Comparison of ENCODE assay signal across 9 cellular contexts in the genomic region with DNA sequence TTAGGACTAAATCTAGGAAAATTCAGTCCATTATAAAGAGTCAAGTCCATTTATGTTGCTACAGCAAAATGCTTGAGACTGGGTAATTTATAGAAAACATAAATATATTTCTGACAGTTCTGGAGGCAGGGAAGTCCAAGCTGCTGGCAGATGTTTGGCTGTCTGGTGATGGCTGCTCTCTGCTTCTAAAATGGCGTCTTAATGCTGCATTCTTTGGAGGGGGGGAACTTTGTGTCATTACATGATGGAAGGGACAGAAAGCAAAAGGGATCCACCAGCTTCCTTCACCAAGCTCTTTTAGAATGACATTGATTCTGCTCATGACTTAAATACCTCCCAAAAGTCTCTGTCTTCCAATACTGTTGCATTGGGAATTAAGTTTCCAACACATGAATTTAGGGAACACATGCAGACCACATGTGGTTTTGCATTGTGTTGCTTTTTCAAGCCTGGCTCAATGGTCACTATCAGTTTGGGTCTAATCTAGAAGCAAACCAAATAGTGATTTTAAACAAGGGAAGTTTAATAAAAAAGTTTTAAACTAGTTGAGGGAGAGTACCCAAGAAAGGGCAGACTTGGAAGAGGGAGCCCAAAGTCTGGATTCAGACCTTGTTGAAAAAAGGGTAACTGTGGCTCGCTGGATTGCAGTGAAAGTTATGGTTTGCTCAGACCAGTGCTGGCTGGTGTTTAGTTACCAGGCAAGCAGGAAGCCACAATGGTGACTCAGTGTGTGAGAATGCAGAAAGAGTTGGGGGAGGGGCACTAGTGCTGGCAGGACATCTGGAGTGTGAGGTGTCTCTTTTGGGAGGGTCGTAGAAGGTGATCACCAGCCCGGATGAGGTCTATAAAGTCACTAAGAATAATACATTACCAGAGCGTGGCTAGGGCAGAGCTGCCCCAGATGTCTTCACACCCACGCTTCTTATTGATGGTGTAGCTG. TPM values are rescaled to one million over a fixed set of nuclear protein-coding genes. Genes with fewer than 3 reads are reported as not detected.
A peak's percentile ranks its signal among the peaks of the same experiment; 100 is the strongest.
DNase-seq lines count a peak whose midpoint lies in the region; ATAC-seq and TF ChIP-seq lines count a peak whose summit lies in the region.
"Had no signal": no experiment of that assay in that cellular context is flagged by ENCODE, and none has a peak within 500 bp of the region (broad histone marks: within the 10 kb centered on the region; RNA-seq: fewer than 3 reads in every experiment).

No MANE protein-coding gene starts in this region.

- no peak overlapping the region for H4K91ac ChIP-seq in mesenchymal stem cell (ENCODE audit: low read length)

- H2AFZ ChIP-seq in MM.1S (ENCODE audit: low read length) (no peak overlapping the region), mesenchymal stem cell (ENCODE audit: low read depth, low read length) (no peak overlapping the region)
- H2AFZ ChIP-seq: parathyroid adenoma had no signal

- no peaks in the 10 kb centered on the region for H4K20me1 ChIP-seq in MM.1S (ENCODE audit: insufficient read depth, low read length)

- POLR2A ChIA-PET in AG04450 (lab: Yijun Ruan, JAX), result interaction anchor here (0.6 kb wide), 1 partner anchor 521 kb away, joined by 5 read pairs; no protein-coding TSS in a partner anchor

- TF ChIP-seq CTCF in AG04450 (IDR thresholded peaks at IDR 0.05; ENCODE audit: low read depth, low read length), result no peak
- no peak for TF ChIP-seq CTCF in MM.1S (IDR thresholded peaks at IDR 0.05; ENCODE audit: low read length)
- no peak for TF ChIP-seq CTCF in adrenal gland (IDR thresholded peaks at IDR 0.05)

- H3K4me2 ChIP-seq in MM.1S (ENCODE audit: low read depth, low read length), result peak overlapping the region; percentile 42
- H3K4me2 ChIP-seq in mesenchymal stem cell (ENCODE audit: low read length, poor library complexity, severe bottlenecking), result no peak overlapping the region

- H3K9me3 ChIP-seq in AG04450 (ENCODE audit: control insufficient read depth, insufficient read depth, low read length) (no peaks in the 10 kb centered on the region; the same call in 1 of the 2 replicates), MM.1S (replicated peaks; ENCODE audit: insufficient read depth, low read length) (no peaks in the 10 kb centered on the region), adrenal gland (replicated peaks in 1 of 3) (no peaks in the 10 kb centered on the region), mesenchymal stem cell (ENCODE audit: control insufficient read depth, low read length) (no peaks in the 10 kb centered on the region)

- H3F3A ChIP-seq in MM.1S (ENCODE audit: insufficient read depth, low read length), result peaks cover 4% of the 10 kb centered on the region; the same call in 1 of the 2 replicates

- H3K4me3 ChIP-seq in AG04450 (ENCODE audit: low read depth, low read length), result no peak overlapping the region
- H3K4me3 ChIP-seq in MM.1S (ENCODE audit: low read length), result no peak overlapping the region
- H3K4me3 ChIP-seq in adrenal gland, result no peak overlapping the region
- peak overlapping the region in 1 of 2 experiments; percentile 6 for H3K4me3 ChIP-seq in mesenchymal stem cell (ENCODE audit: insufficient read depth in 1 of 2, low read depth in 1 of 2, low read length in 2 of 2)

- ATAC-seq in GM18499 (IDR thresholded peaks at IDR 0.05; ENCODE audit: insufficient read depth, unreplicated experiment) (peak; percentile 88), HG02678 (IDR thresholded peaks at IDR 0.05; ENCODE audit: unreplicated experiment) (peak; percentile 90)

- no peak overlapping the region for H2AK5ac ChIP-seq in mesenchymal stem cell (ENCODE audit: low read length, severe bottlenecking)

- no peaks in the 10 kb centered on the region for H3K36me3 ChIP-seq in MM.1S (replicated peaks; ENCODE audit: insufficient read depth, low read length)
- H3K36me3 ChIP-seq in adrenal gland (replicated peaks in 1 of 2), result no peaks in the 10 kb centered on the region
- H3K36me3 ChIP-seq in mesenchymal stem cell (ENCODE audit: control insufficient read depth in 1 of 2, insufficient read depth in 2 of 2, low read depth in 1 of 2, low read length in 2 of 2), result no peaks in the 10 kb centered on the region

- H3K27me3 ChIP-seq in AG04450 (ENCODE audit: control insufficient read depth, insufficient read depth, low read length) (no peaks in the 10 kb centered on the region), MM.1S (replicated peaks; ENCODE audit: insufficient read depth, low read length) (no peaks in the 10 kb centered on the region), adrenal gland (no peaks in the 10 kb centered on the region), mesenchymal stem cell (ENCODE audit: control insufficient read depth in 1 of 2, insufficient read depth in 1 of 2, low read length in 2 of 2) (no peaks in the 10 kb centered on the region)

- no peak overlapping the region for H3K9ac ChIP-seq in MM.1S (ENCODE audit: low read length)
- H3K9ac ChIP-seq in mesenchymal stem cell (ENCODE audit: low read length), result peak overlapping the region; percentile 58
- H3K9ac ChIP-seq: parathyroid adenoma had no signal

- H2BK15ac ChIP-seq in mesenchymal stem cell (ENCODE audit: low read depth, poor library complexity, severe bottlenecking), result no peak overlapping the region

- no peak overlapping the region for H3K23ac ChIP-seq in mesenchymal stem cell (ENCODE audit: low read length in 2 of 2)

- H3K27ac ChIP-seq in AG04450 (ENCODE audit: low read depth, low read length) (peak overlapping the region; percentile 49), MM.1S (ENCODE audit: low read length) (no peak overlapping the region), adrenal gland (no peak overlapping the region), mesenchymal stem cell (ENCODE audit: low read length, poor library complexity, severe bottlenecking) (peak overlapping the region; percentile 84)
- H3K27ac ChIP-seq: parathyroid adenoma had no signal

- H2BK12ac ChIP-seq in mesenchymal stem cell (ENCODE audit: low read length in 2 of 2), result peak overlapping the region in 1 of 2 experiments; percentile 92

- H3K14ac ChIP-seq in mesenchymal stem cell (ENCODE audit: low read length in 2 of 2), result no peak overlapping the region

- intact Hi-C loops in adrenal gland (cut with DNase I), result no loop called here

- no peaks in the 10 kb centered on the region for H3K9me2 ChIP-seq in MM.1S (replicated peaks; ENCODE audit: insufficient read depth, low read length)

- no peak for TF ChIP-seq POLR2A in adrenal gland (IDR thresholded peaks at IDR 0.05)

- peak overlapping the region; percentile 93 for H2BK120ac ChIP-seq in mesenchymal stem cell (ENCODE audit: low read depth, low read length)

- H3K4ac ChIP-seq in mesenchymal stem cell (ENCODE audit: low read depth in 1 of 2, low read length in 2 of 2), result no peak overlapping the region

- H3K79me2 ChIP-seq in MM.1S (ENCODE audit: low read length), result no peaks in the 10 kb centered on the region
- H3K79me2 ChIP-seq: parathyroid adenoma had no signal

- WGBS in adrenal gland, 4 donors, result 33 to 36% (median 34%) methylated on average over 6 of the region's 6 CpGs
- 32% methylated on average over 4 of the region's 6 CpGs for WGBS in mesenchymal stem cell

- peak overlapping the region; percentile 96 for H2BK5ac ChIP-seq in mesenchymal stem cell (ENCODE audit: low read depth, low read length, poor library complexity, severe bottlenecking)

- CTCF ChIA-PET in AG04450 (lab: Charles Lee), result interaction anchor here (0.9 to 1.7 kb wide), 3 partner anchors 16 to 283 kb away, joined by 3 to 5 read pairs (median 3); partner anchors contain the start of genes C18orf54 and STARD6

- DNase-seq in AG04450 (ENCODE audit: low read depth, low spot score), result peak; percentile 61
- peak; percentile 78 for DNase-seq in MM.1S
- DNase-seq in adrenal gland, result peak in 5 of 7 donors; percentile 4 to 52 (median 20)
- peak; percentile 82 for DNase-seq in mesenchymal stem cell
- no peak for DNase-seq in NCI-H2227 (lab: John Stamatoyannopoulos, UW; ENCODE audit: unreplicated experiment)
- DNase-seq in midbrain (lab: John Stamatoyannopoulos, UW), result no peak

- H4K8ac ChIP-seq in mesenchymal stem cell (ENCODE audit: low read length), result peak overlapping the region; percentile 81

- peak overlapping the region; percentile 81 to 86 for H3K18ac ChIP-seq in mesenchymal stem cell (ENCODE audit: low read depth in 1 of 2, low read length in 2 of 2)

- no peaks in the 10 kb centered on the region for H3K79me1 ChIP-seq in mesenchymal stem cell (replicated peaks; ENCODE audit: low read length, poor library complexity, severe bottlenecking)

- H3K4me1 ChIP-seq in MM.1S (ENCODE audit: low read length), result peaks cover 16% of the 10 kb centered on the region
- no peaks in the 10 kb centered on the region for H3K4me1 ChIP-seq in adrenal gland (replicated peaks in 1 of 2)
- peaks cover 4% of the 10 kb centered on the region for H3K4me1 ChIP-seq in mesenchymal stem cell (ENCODE audit: control insufficient read depth, insufficient read depth, low read depth, low read length)
- H3K4me1 ChIP-seq: parathyroid adenoma had no signal

RNA-seq across cellular contexts. Expression of gene C18orf54, which starts 30.8 kb away (rescaled TPM):
- polyA plus RNA-seq in AG04450 (2011; rRNA removed) (2.7 and 3.8 TPM in 2 replicates), adrenal gland (under 1 TPM; 0.30 to 0.84 (median 0.64) TPM)
- 1.5 and 2.6 TPM in 2 replicates for polyA minus RNA-seq in AG04450 (2011; rRNA and poly(A)+ RNA removed)
- total RNA-seq in adrenal gland, result 1 to 10 TPM in 4 of 8 donors, under 1 TPM in 4; 0.06 to 1.4 (median 0.80) TPM
- polyA plus RNA-seq in mesenchymal stem cell (2013, experiment 1 of 2), result 3.9 TPM
- 4.1 TPM for polyA plus RNA-seq in mesenchymal stem cell (2013, experiment 2 of 2)

RNA-seq across cellular contexts. Expression of gene STARD6, which starts 30.8 kb away (rescaled TPM):
- polyA plus RNA-seq in AG04450 (2011; rRNA removed) (0.14 TPM in 1 of 2 replicates, not detected in the other), adrenal gland (not detected)
- polyA minus RNA-seq in AG04450 (2011; rRNA and poly(A)+ RNA removed), result not detected in 2 replicates
- total RNA-seq in adrenal gland, result not detected
- 0.10 TPM for polyA plus RNA-seq in mesenchymal stem cell (2013, experiment 1 of 2)
- polyA plus RNA-seq in mesenchymal stem cell (2013, experiment 2 of 2), result 0.21 TPM

Comparison
In these comparisons a context has a peak if more than half of its experiments do, and no peak if none do; other contexts are left out.
1. DNase-seq: peak in AG04450 (single experiment), MM.1S (single experiment), adrenal gland (5 of 7) and mesenchymal stem cell (single experiment); none in NCI-H2227 (single experiment) and midbrain (single experiment).
2. H3K27ac ChIP-seq: peak in AG04450 (single experiment) and mesenchymal stem cell (single experiment); none in MM.1S (single experiment) and adrenal gland (0 of 5).